ENCODE assay signal across 9 cellular contexts in genomic region chr3:143040264-143040879, GRCh38. TPM values are rescaled to one million over a fixed set of nuclear protein-coding genes. Genes with fewer than 3 reads are reported as not detected.
DNase-seq lines count a peak whose midpoint lies in the region; ATAC-seq, FAIRE-seq and TF ChIP-seq lines count a peak whose summit lies in the region.
"Had no signal": no experiment of that assay in that cellular context is flagged by ENCODE, and none has a peak within 500 bp of the region (broad histone marks: within the 10 kb centered on the region; RNA-seq: fewer than 3 reads in every experiment).

No MANE protein-coding gene starts in this region.

- peaks cover 6 to 13% (median 12%) of the 10 kb centered on the region in 4 donors for H3K4me1 Mint-ChIP-seq in CD4-positive, alpha-beta memory T cell
- peaks cover 11 to 15% (median 14%) of the 10 kb centered on the region in 3 donors for H3K4me1 Mint-ChIP-seq in T-cell

- WGBS in GM12878 (ENCODE audit: insufficient coverage, insufficient replicate concordance, low lambda C conversion rate, missing lambda C conversion rate): 47% methylated on average over 3 of the region's 3 CpGs
- WGBS in mesendoderm (ENCODE audit: extremely low coverage, insufficient coverage, low lambda C conversion rate): no CpG with 5 or more reads among the region's 3 CpGs
- 80% methylated on average over 3 of the region's 3 CpGs for WGBS in suprapubic skin

- H3K23ac ChIP-seq in mesendoderm (ENCODE audit: low read length): no peak overlapping the region

- CTCF ChIA-PET in GM12878 (lab: Yijun Ruan, JAX): interaction anchor here (0.9 to 2.6 kb wide), 12 partner anchors 9 to 634 kb away, joined by 3 to 10 read pairs (median 4); no protein-coding TSS in a partner anchor
- CTCF ChIA-PET in CD4-positive, alpha-beta memory T cell (lab: Charles Lee; ENCODE audit: partially characterized antibody): interaction anchor here (1.3 kb wide), 1 partner anchor 45 kb away, joined by 5 read pairs; no protein-coding TSS in a partner anchor
- CTCF ChIA-PET in T-cell (lab: Charles Lee): interaction anchor here (0.6 to 1.3 kb wide), 2 partner anchors 621 to 634 kb away, joined by 3 to 7 read pairs; no protein-coding TSS in a partner anchor

- no peak overlapping the region for H3K18ac ChIP-seq in mesendoderm (ENCODE audit: low read length)

- no peak overlapping the region for H4K8ac ChIP-seq in mesendoderm (ENCODE audit: low read depth, low read length)

- DNase-seq in MM.1S (no peak), GM12878 (ENCODE audit: low read depth, low spot score) (no peak), mesendoderm (peak; percentile 34), suprapubic skin (ENCODE audit: low spot score in 2 of 2) (no peak), T-cell (no peak)
- DNase-seq in CD4-positive, alpha-beta memory T cell: no peak
- DNase-seq in central memory CD4-positive, alpha-beta T cell: no peak

- TF ChIP-seq EP300 in GM12878 (IDR thresholded peaks at IDR 0.05; ENCODE audit: borderline replicate concordance in 1 of 2, control insufficient read depth in 1 of 2, low read depth in 2 of 2, low read length in 2 of 2): no peak
- no peak for TF ChIP-seq EP300 in suprapubic skin (IDR thresholded peaks at IDR 0.05)

- peak; percentile 34; the same call in 1 of the 2 replicates for TF ChIP-seq RAD21 in GM12878 (IDR thresholded peaks at IDR 0.05; ENCODE audit: insufficient read depth, low read depth, low read length)

- POLR2A ChIA-PET in GM12878 (lab: Charles Lee): no interaction called here
- POLR2A ChIA-PET in CD4-positive, alpha-beta memory T cell (lab: Charles Lee; ENCODE audit: partially characterized antibody): no interaction called here
- POLR2A ChIA-PET in T-cell (lab: Charles Lee): no interaction called here

- H3K27me3 ChIP-seq in DOHH2 (ENCODE audit: control insufficient read depth, low read length) (no peaks in the 10 kb centered on the region), MM.1S (replicated peaks; ENCODE audit: insufficient read depth, low read length) (no peaks in the 10 kb centered on the region), GM12878 (replicated peaks in 1 of 2; ENCODE audit: control insufficient read depth in 2 of 2, insufficient read depth in 2 of 2, low read length in 1 of 2) (no peaks in the 10 kb centered on the region), mesendoderm (ENCODE audit: insufficient read depth, low read length, poor library complexity) (no peaks in the 10 kb centered on the region), suprapubic skin (no peaks in the 10 kb centered on the region)
- no peaks in the 10 kb centered on the region for H3K27me3 ChIP-seq in CD4-positive, alpha-beta memory T cell (ENCODE audit: insufficient read depth, low read length)

- RAD21 ChIA-PET in GM12878 (lab: Charles Lee; ENCODE audit: unreplicated experiment): interaction anchor here (0.9 to 1.7 kb wide), 4 partner anchors 130 to 634 kb away, joined by 3 to 8 read pairs (median 6); no protein-coding TSS in a partner anchor

- BruUV-seq in GM12878 (replicated peaks; lab: Mats Ljungman, UMichigan): no TSS peak

- intact Hi-C loops in GM12878 (cut with micrococcal nuclease; ENCODE audit: unreplicated experiment): no loop called here
- intact Hi-C loops in CD4-positive, alpha-beta memory T cell (cut with micrococcal nuclease): no loop called here

- FAIRE-seq in GM12878 (lab: Jason Lieb, UNC): peak; percentile 35

- H3K36me3 ChIP-seq in DOHH2 (ENCODE audit: control insufficient read depth, low read length): peaks cover 96% of the 10 kb centered on the region
- H3K36me3 ChIP-seq in MM.1S (replicated peaks; ENCODE audit: insufficient read depth, low read length): peaks cover under 1% of the 10 kb centered on the region; the same call in 1 of the 2 replicates
- peaks cover 7 to 28% of the 10 kb centered on the region in 2 experiments; a peak in 3 of 4 replicates for H3K36me3 ChIP-seq in GM12878 (ENCODE audit: control insufficient read depth in 2 of 2, insufficient read depth in 2 of 2, low read length in 1 of 2)
- H3K36me3 ChIP-seq in mesendoderm (ENCODE audit: control insufficient read depth, insufficient read depth, low read length): peaks cover 4% of the 10 kb centered on the region
- peaks cover 62% of the 10 kb centered on the region for H3K36me3 ChIP-seq in suprapubic skin
- peaks cover 40% of the 10 kb centered on the region for H3K36me3 ChIP-seq in CD4-positive, alpha-beta memory T cell (ENCODE audit: insufficient read depth, low read length)

- TF ChIP-seq POLR2A in GM12878 (IDR thresholded peaks at IDR 0.05; ENCODE audit: low read depth, low read length): no peak
- no peak for TF ChIP-seq POLR2A in suprapubic skin (IDR thresholded peaks at IDR 0.05)

- no peak overlapping the region for H2AK5ac ChIP-seq in mesendoderm (ENCODE audit: low read length)

- peak; percentile 51 for TF ChIP-seq CTCF in DOHH2 (IDR thresholded peaks at IDR 0.05; ENCODE audit: low read depth, low read length, poor library complexity, severe bottlenecking)
- TF ChIP-seq CTCF in MM.1S (IDR thresholded peaks at IDR 0.05; ENCODE audit: low read length): peak; percentile 46
- TF ChIP-seq CTCF in GM12878 (IDR thresholded peaks at IDR 0.05 in 2 of 3, conservative IDR thresholded peaks at IDR 0.05 in 1 of 3; ENCODE audit: control insufficient read depth in 2 of 3, extremely low read depth in 1 of 3, insufficient read depth in 1 of 3, low read depth in 3 of 3, low read length in 3 of 3): peak; percentile 33 to 47 (median 40); a peak in 5 of 6 replicates
- peak in 1 of 2 donors; percentile 20 for TF ChIP-seq CTCF in suprapubic skin (IDR thresholded peaks at IDR 0.05)

- no peak overlapping the region for H3K27ac ChIP-seq in DOHH2 (ENCODE audit: low read depth, low read length)
- H3K27ac ChIP-seq in MM.1S (ENCODE audit: low read length): no peak overlapping the region
- no peak overlapping the region for H3K27ac ChIP-seq in GM12878 (ENCODE audit: control insufficient read depth, insufficient read depth)
- no peak overlapping the region for H3K27ac ChIP-seq in mesendoderm (ENCODE audit: low read depth, low read length)
- no peak overlapping the region for H3K27ac ChIP-seq in suprapubic skin
- no peak overlapping the region for H3K27ac ChIP-seq in CD4-positive, alpha-beta memory T cell (ENCODE audit: low read depth, low read length)

- SMC1A ChIA-PET in GM12878 (lab: Charles Lee; ENCODE audit: uncharacterized antibody, unreplicated experiment): interaction anchor here (0.9 to 3.1 kb wide), 9 partner anchors 9 to 211 kb away, joined by 3 to 16 read pairs (median 4); no protein-coding TSS in a partner anchor

- H4K20me1 ChIP-seq in DOHH2 (ENCODE audit: control insufficient read depth, insufficient read depth, low read depth, low read length) (no peaks in the 10 kb centered on the region), MM.1S (ENCODE audit: insufficient read depth, low read length) (no peaks in the 10 kb centered on the region), GM12878 (ENCODE audit: control insufficient read depth, insufficient read depth) (no peaks in the 10 kb centered on the region)

- in situ Hi-C loops in GM12878 (cut with MboI): no loop called here

- H3K9me2 ChIP-seq in DOHH2 (replicated peaks; ENCODE audit: control insufficient read depth, low read length) (no peaks in the 10 kb centered on the region), MM.1S (replicated peaks; ENCODE audit: insufficient read depth, low read length) (no peaks in the 10 kb centered on the region)

- H3K56ac ChIP-seq in mesendoderm (ENCODE audit: low read length): no peak overlapping the region

- H3K4me3 ChIP-seq in DOHH2 (ENCODE audit: low read length) (no peak overlapping the region), MM.1S (ENCODE audit: low read length) (no peak overlapping the region), GM12878 (no peak overlapping the region), mesendoderm (ENCODE audit: low read length) (no peak overlapping the region), suprapubic skin (no peak overlapping the region)
- H3K4me3 ChIP-seq in CD4-positive, alpha-beta memory T cell (ENCODE audit: low read length in 2 of 2): no peak overlapping the region
- H3K4me3 ChIP-seq: HAP-1 had no signal

- H3K27me3 Mint-ChIP-seq in CD4-positive, alpha-beta memory T cell: no peaks in the 10 kb centered on the region
- H3K27me3 Mint-ChIP-seq in T-cell: no peaks in the 10 kb centered on the region

- H3K4me3 Mint-ChIP-seq in CD4-positive, alpha-beta memory T cell: no peak overlapping the region
- H3K4me3 Mint-ChIP-seq in T-cell: no peak overlapping the region

- H3K9ac ChIP-seq in MM.1S (ENCODE audit: low read length) (no peak overlapping the region), GM12878 (ENCODE audit: control insufficient read depth, insufficient read depth, low read length) (no peak overlapping the region), mesendoderm (ENCODE audit: low read length) (no peak overlapping the region)

- no peak overlapping the region for H2BK5ac ChIP-seq in mesendoderm (ENCODE audit: low read length)

- no peak overlapping the region for H3K27ac Mint-ChIP-seq in CD4-positive, alpha-beta memory T cell
- H3K27ac Mint-ChIP-seq in T-cell: no peak overlapping the region

- no peaks in the 10 kb centered on the region for H3K9me3 Mint-ChIP-seq in CD4-positive, alpha-beta memory T cell
- H3K9me3 Mint-ChIP-seq in T-cell: no peaks in the 10 kb centered on the region

- H2AFZ ChIP-seq in MM.1S (ENCODE audit: low read length) (no peak overlapping the region), GM12878 (ENCODE audit: control insufficient read depth, low read depth, low read length) (no peak overlapping the region)

- no peaks in the 10 kb centered on the region for H3K9me3 ChIP-seq in DOHH2 (ENCODE audit: control insufficient read depth, insufficient read depth, low read length)
- H3K9me3 ChIP-seq in MM.1S (replicated peaks; ENCODE audit: insufficient read depth, low read length): no peaks in the 10 kb centered on the region
- no peaks in the 10 kb centered on the region for H3K9me3 ChIP-seq in GM12878 (replicated peaks; ENCODE audit: control insufficient read depth, insufficient read depth, low read length)
- H3K9me3 ChIP-seq in suprapubic skin: no peaks in the 10 kb centered on the region
- no peaks in the 10 kb centered on the region for H3K9me3 ChIP-seq in CD4-positive, alpha-beta memory T cell (ENCODE audit: control insufficient read depth in 1 of 2, low read length in 2 of 2)
- H3K9me3 ChIP-seq: HAP-1 had no signal

- H3K79me2 ChIP-seq in DOHH2 (ENCODE audit: control insufficient read depth, low read length) (peaks cover 23% of the 10 kb centered on the region), MM.1S (ENCODE audit: low read length) (peaks cover 9% of the 10 kb centered on the region; the same call in 1 of the 2 replicates), GM12878 (ENCODE audit: control insufficient read depth, insufficient read depth, low read length) (no peaks in the 10 kb centered on the region; the same call in 1 of the 2 replicates), mesendoderm (ENCODE audit: control insufficient read depth, insufficient read depth, low read length) (no peaks in the 10 kb centered on the region)

- H4K5ac ChIP-seq in mesendoderm (ENCODE audit: low read length): no peak overlapping the region

- H2BK15ac ChIP-seq in mesendoderm (replicated peaks; ENCODE audit: low read depth): no peak overlapping the region

- peaks cover 17% of the 10 kb centered on the region for H3F3A ChIP-seq in DOHH2 (ENCODE audit: control insufficient read depth, insufficient read depth)
- H3F3A ChIP-seq in MM.1S (ENCODE audit: insufficient read depth, low read length): no peaks in the 10 kb centered on the region

- ATAC-seq in GM12878: peak; percentile 48; the same call in 1 of the 3 replicates
- ATAC-seq in T-cell (replicated peaks in 1 of 4): no peak

- no peaks in the 10 kb centered on the region for H3K4me1 ChIP-seq in DOHH2 (ENCODE audit: control insufficient read depth, low read length)
- H3K4me1 ChIP-seq in MM.1S (ENCODE audit: low read length): peaks cover 12% of the 10 kb centered on the region
- no peaks in the 10 kb centered on the region for H3K4me1 ChIP-seq in GM12878 (ENCODE audit: control insufficient read depth, insufficient read depth, low read length)
- no peaks in the 10 kb centered on the region for H3K4me1 ChIP-seq in mesendoderm (ENCODE audit: control insufficient read depth, low read depth, low read length)
- H3K4me1 ChIP-seq in suprapubic skin: no peaks in the 10 kb centered on the region
- H3K4me1 ChIP-seq in CD4-positive, alpha-beta memory T cell (ENCODE audit: insufficient read depth, low read length): peaks cover 12% of the 10 kb centered on the region

- peaks cover 27 to 60% of the 10 kb centered on the region in 2 donors for H3K36me3 Mint-ChIP-seq in CD4-positive, alpha-beta memory T cell
- H3K36me3 Mint-ChIP-seq in T-cell: peaks cover 39% of the 10 kb centered on the region

- no peak overlapping the region for H2BK120ac ChIP-seq in mesendoderm (ENCODE audit: low read depth, low read length)

- H3K79me1 ChIP-seq in mesendoderm (ENCODE audit: low read length): no peaks in the 10 kb centered on the region

- no peak overlapping the region for H3K4ac ChIP-seq in mesendoderm (ENCODE audit: low read depth, low read length)

- no peak overlapping the region for H3K4me2 ChIP-seq in DOHH2 (ENCODE audit: low read length)
- H3K4me2 ChIP-seq in MM.1S (ENCODE audit: low read depth, low read length): no peak overlapping the region
- H3K4me2 ChIP-seq in GM12878 (ENCODE audit: control insufficient read depth, insufficient read depth): no peak overlapping the region
- no peak overlapping the region for H3K4me2 ChIP-seq in mesendoderm (ENCODE audit: low read length)

RNA-seq across cellular contexts. Expression of gene U2SURP, which starts 39.0 kb away (rescaled TPM):
- total RNA-seq in GM12878 (2013; cell fraction: nucleolus; rRNA removed): 539 and 552 TPM in 2 replicates
- total RNA-seq in GM12878 (2014; rRNA removed) (104 and 128 TPM in 2 replicates), GM12878 (2014; rRNA removed; fragmentation: Illumina TruSeq; extraction: Trizol) (187 and 192 TPM in 2 replicates), GM12878 (2021) (143 and 144 TPM in 2 replicates), suprapubic skin (100 to 1,000 TPM in 1 of 4 donors, 10 to 100 TPM in 3; 51.4 to 175 (median 62.1) TPM), T-cell (100 to 1,000 TPM; 113 to 164 (median 122) TPM)
- polyA plus RNA-seq in GM12878 (2011; ENCODE audit: low read depth): 81.1 TPM
- polyA plus RNA-seq in GM12878 (2011; rRNA removed) (117 and 205 TPM in 2 replicates), GM12878 (2014; fragmentation: Illumina TruSeq; extraction: Trizol) (154 and 191 TPM in 2 replicates), GM12878 (2014; fragmentation: Nextera tagmentation; extraction: Ambion mirVana) (100 to 1,000 TPM; 146 to 277 TPM), GM12878 (2014; rRNA removed) (64.6 and 76.3 TPM in 2 replicates), GM12878 (2016; fragmentation: Nextera tagmentation; extraction: Ambion mirVana) (100 to 1,000 TPM; 154 to 168 TPM)
- 22.2 and 22.7 TPM in 2 replicates for polyA plus RNA-seq in GM12878 (2011; cell fraction: cytosol; rRNA removed)
- 130 and 170 TPM in 2 replicates for polyA plus RNA-seq in GM12878 (2011; cell fraction: nucleus; rRNA removed)
- 59.2 and 68.7 TPM in 2 replicates for polyA plus RNA-seq in GM12878 (2012)
- 55.0 and 121 TPM in 2 replicates for polyA minus RNA-seq in GM12878 (2011; rRNA and poly(A)+ RNA removed)
- polyA minus RNA-seq in GM12878 (2011; cell fraction: cytosol; rRNA and poly(A)+ RNA removed): 26.6 and 40.2 TPM in 2 replicates
- 102 and 147 TPM in 2 replicates for polyA minus RNA-seq in GM12878 (2011; cell fraction: nucleus; rRNA and poly(A)+ RNA removed)
- 160 TPM for polyA plus RNA-seq in mesendoderm (2013, experiment 1 of 2)
- polyA plus RNA-seq in mesendoderm (2013, experiment 2 of 2): 159 TPM
- total RNA-seq in CD4-positive, alpha-beta memory T cell: 100 to 1,000 TPM; 137 TPM
- polyA plus RNA-seq in CD4-positive, alpha-beta memory T cell: 100 to 1,000 TPM in 1 of 2 donors, 10 to 100 TPM in 1; 97.6 to 115 TPM
